Comparison of ENCODE assay signal across 1 cellular context in the genomic region with DNA sequence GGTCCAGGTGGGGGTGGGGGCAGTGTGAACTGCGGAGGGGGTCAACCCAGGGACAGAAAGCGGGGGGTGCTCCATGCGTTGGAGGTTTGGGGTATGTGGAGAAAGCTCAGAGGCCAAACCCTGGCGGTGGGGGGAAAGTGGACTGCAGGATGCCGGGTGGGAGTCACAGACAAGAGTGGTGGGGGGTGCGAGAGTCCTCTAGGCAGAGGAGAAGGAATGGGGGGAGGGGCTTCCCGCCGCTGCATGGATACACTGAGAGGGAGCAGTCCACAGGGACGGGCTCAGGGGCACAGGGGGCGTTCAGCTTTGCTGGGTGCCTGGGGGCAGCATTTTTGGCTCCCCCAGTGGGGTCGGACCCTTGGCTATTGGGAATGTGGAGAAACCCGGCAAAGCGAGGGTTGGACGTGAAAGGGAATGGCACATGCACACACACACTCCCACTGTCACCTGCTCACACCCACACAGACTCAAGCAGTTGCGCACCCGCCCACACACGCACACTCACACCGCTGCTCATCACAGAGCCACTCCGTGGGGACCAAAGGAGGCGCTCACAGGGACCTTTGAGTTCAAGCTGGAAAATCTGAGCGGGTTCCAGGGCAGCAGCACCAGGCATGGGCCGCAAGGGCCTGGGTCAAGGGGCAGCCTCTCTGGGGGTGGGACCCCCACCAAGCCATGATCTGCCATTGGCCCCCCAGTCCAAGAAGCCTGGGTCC.
TF ChIP-seq lines count a peak whose summit lies in the region.

No MANE protein-coding gene starts in this region.

TF ChIP-seq in WTC11, 78 proteins besides CTCF, POLR2A, EP300 and RAD21 (continued from another document):
- TF ChIP-seq AR (CRISPR knock-in tag; IDR thresholded peaks at IDR 0.05) (no peak), ZNF423 (CRISPR knock-in tag; IDR thresholded peaks at IDR 0.05) (no peak), SMAD4 (CRISPR knock-in tag; IDR thresholded peaks at IDR 0.05) (no peak), HMGA2 (CRISPR knock-in tag; IDR thresholded peaks at IDR 0.05) (peak; percentile 3; the same call in 1 of the 2 replicates), GRHL2 (CRISPR knock-in tag; IDR thresholded peaks at IDR 0.05; ENCODE audit: insufficient replicate concordance, severe bottlenecking) (no peak), TP53 (CRISPR knock-in tag; IDR thresholded peaks at IDR 0.05) (no peak)
- TF ChIP-seq, protein P1, sequence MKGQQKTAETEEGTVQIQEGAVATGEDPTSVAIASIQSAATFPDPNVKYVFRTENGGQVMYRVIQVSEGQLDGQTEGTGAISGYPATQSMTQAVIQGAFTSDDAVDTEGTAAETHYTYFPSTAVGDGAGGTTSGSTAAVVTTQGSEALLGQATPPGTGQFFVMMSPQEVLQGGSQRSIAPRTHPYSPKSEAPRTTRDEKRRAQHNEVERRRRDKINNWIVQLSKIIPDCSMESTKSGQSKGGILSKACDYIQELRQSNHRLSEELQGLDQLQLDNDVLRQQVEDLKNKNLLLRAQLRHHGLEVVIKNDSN (CRISPR knock-in tag; IDR thresholded peaks at IDR 0.05): no peak
- TF ChIP-seq, protein P2, sequence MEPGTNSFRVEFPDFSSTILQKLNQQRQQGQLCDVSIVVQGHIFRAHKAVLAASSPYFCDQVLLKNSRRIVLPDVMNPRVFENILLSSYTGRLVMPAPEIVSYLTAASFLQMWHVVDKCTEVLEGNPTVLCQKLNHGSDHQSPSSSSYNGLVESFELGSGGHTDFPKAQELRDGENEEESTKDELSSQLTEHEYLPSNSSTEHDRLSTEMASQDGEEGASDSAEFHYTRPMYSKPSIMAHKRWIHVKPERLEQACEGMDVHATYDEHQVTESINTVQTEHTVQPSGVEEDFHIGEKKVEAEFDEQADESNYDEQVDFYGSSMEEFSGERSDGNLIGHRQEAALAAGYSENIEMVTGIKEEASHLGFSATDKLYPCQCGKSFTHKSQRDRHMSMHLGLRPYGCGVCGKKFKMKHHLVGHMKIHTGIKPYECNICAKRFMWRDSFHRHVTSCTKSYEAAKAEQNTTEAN (CRISPR knock-in tag; IDR thresholded peaks at IDR 0.05): no peak
- TF ChIP-seq, protein P3, sequence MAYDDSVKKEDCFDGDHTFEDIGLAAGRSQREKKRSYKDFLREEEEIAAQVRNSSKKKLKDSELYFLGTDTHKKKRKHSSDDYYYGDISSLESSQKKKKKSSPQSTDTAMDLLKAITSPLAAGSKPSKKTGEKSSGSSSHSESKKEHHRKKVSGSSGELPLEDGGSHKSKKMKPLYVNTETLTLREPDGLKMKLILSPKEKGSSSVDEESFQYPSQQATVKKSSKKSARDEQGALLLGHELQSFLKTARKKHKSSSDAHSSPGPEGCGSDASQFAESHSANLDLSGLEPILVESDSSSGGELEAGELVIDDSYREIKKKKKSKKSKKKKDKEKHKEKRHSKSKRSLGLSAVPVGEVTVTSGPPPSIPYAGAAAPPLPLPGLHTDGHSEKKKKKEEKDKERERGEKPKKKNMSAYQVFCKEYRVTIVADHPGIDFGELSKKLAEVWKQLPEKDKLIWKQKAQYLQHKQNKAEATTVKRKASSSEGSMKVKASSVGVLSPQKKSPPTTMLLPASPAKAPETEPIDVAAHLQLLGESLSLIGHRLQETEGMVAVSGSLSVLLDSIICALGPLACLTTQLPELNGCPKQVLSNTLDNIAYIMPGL (CRISPR knock-in tag; IDR thresholded peaks at IDR 0.05): 0 out of 2 replicates have a peak, but pooled peaks have one; percentile 12
TF ChIP-seq in WTC11: peak in this region for 3.
